ENCODE assay signal across 9 cellular contexts in genomic region chr5:95669540-95669939, GRCh38. TPM values are rescaled to one million over a fixed set of nuclear protein-coding genes. Genes with fewer than 3 reads are reported as not detected.
DNase-seq lines count a peak whose midpoint lies in the region; ATAC-seq lines count a peak whose summit lies in the region.
"Had no signal": no experiment of that assay in that cellular context is flagged by ENCODE, and none has a peak within 500 bp of the region (broad histone marks: within the 10 kb centered on the region; RNA-seq: fewer than 3 reads in every experiment).

No MANE protein-coding gene starts in this region.

- no peaks in the 10 kb centered on the region for H3K36me3 Mint-ChIP-seq in T-cell

- no peak for ATAC-seq in activated CD4-positive, CD25-positive, alpha-beta regulatory T cell treated with anti-CD3 and anti-CD28 coated beads, Interleukin-2, amount 50 U/mL, for 24 hours
- ATAC-seq in GM19324 (IDR thresholded peaks at IDR 0.05; ENCODE audit: low FRiP score, unreplicated experiment) (no peak), T-cell (replicated peaks in 1 of 4) (no peak)

- POLR2A ChIA-PET in T-cell (lab: Charles Lee), result interaction anchor here in 1 of 2 donors (0.6 kb wide), 1 partner anchor 62 kb away, joined by 3 read pairs; no protein-coding TSS in a partner anchor

- no peak overlapping the region for H3K4me3 Mint-ChIP-seq in T-cell

- DNase-seq in AG08395 (ENCODE audit: low spot score) (peak; percentile 37), SK-N-MC (ENCODE audit: low read depth, low spot score) (no peak), globus pallidus (ENCODE audit: low spot score) (peak; percentile 55), nucleus accumbens (lab: John Stamatoyannopoulos, UW) (peak in 33 of 56 donors; percentile 1 to 66 (median 11)), T-cell (no peak)
- DNase-seq in stimulated activated CD4-positive, alpha-beta T cell treated with anti-CD3 and anti-CD28 coated beads, Interleukin-12 subunit alpha, Interleukin-12 subunit beta, amount 100 ng/mL, for 4 hours, result no peak

- H3K9me3 Mint-ChIP-seq in T-cell, result no peaks in the 10 kb centered on the region

- H3K4me3 ChIP-seq in SK-N-MC, result no peak overlapping the region

- 0 out of 2 replicates have a peak overlapping the region, but pooled peaks have one; percentile 94 for H3K27ac ChIP-seq in SK-N-MC

- H3K27ac Mint-ChIP-seq in T-cell, result no peak overlapping the region

- no peaks in the 10 kb centered on the region for H3K4me1 Mint-ChIP-seq in T-cell

- CTCF ChIA-PET in T-cell (lab: Charles Lee), result no interaction called here

- H3K9ac ChIP-seq in SK-N-MC (ENCODE audit: insufficient read length), result no peak overlapping the region

- no peaks in the 10 kb centered on the region for H3K9me3 ChIP-seq in SK-N-MC (ENCODE audit: low read depth, low read length)

- H3K27me3 Mint-ChIP-seq in T-cell, result no peaks in the 10 kb centered on the region

- no peaks in the 10 kb centered on the region for H3K36me3 ChIP-seq in SK-N-MC (ENCODE audit: insufficient read depth, low read length)

RNA-seq across cellular contexts. Expression of gene SPATA9, which starts 13.3 kb away (rescaled TPM):
- not detected for total RNA-seq in T-cell
- total RNA-seq: H1 had no signal

RNA-seq across cellular contexts. Expression of gene RFESD, which starts 23.0 kb away (rescaled TPM):
- total RNA-seq in T-cell, result 1 to 10 TPM; 4.2 to 8.3 (median 5.6) TPM

RNA-seq across cellular contexts. Expression of gene GPR150, which starts 49.7 kb away (rescaled TPM):
- total RNA-seq in T-cell, result 1 to 10 TPM; 1.2 to 2.2 (median 1.6) TPM
- total RNA-seq: H1 had no signal

Comparison
In these comparisons a context has a peak if more than half of its experiments do, and no peak if none do; other contexts are left out.
1. DNase-seq: peak in AG08395 (single experiment), globus pallidus (single experiment) and nucleus accumbens (33 of 56); none in SK-N-MC (single experiment), stimulated activated CD4-positive, alpha-beta T cell treated with anti-CD3 and anti-CD28 coated beads, Interleukin-12 subunit alpha, Interleukin-12 subunit beta, amount 100 ng/mL, for 4 hours (single experiment) and T-cell (0 of 34).